15 cellular contexts compared by ENCODE assay signal in genomic region chr1:184624051-184624450, GRCh38.
A peak's percentile ranks its signal among the peaks of the same experiment; 100 is the strongest.
DNase-seq lines count a peak whose midpoint lies in the region; ATAC-seq and TF ChIP-seq lines count a peak whose summit lies in the region.
"Had no signal": no experiment of that assay in that cellular context is flagged by ENCODE, and none has a peak within 500 bp of the region (broad histone marks: within the 10 kb centered on the region; RNA-seq: fewer than 3 reads in every experiment).

No MANE protein-coding gene starts in this region.

- H3K9ac ChIP-seq in adipocyte (ENCODE audit: low read length) = no peak overlapping the region

- ATAC-seq in GM21515 (IDR thresholded peaks at IDR 0.05; ENCODE audit: unreplicated experiment) = no peak

- no peak for TF ChIP-seq EP300 in ovary (IDR thresholded peaks at IDR 0.05)

- H3K9me3 ChIP-seq in adipocyte (ENCODE audit: control insufficient read depth, low read length) (no peaks in the 10 kb centered on the region), ovary (no peaks in the 10 kb centered on the region)
- H3K9me3 ChIP-seq: mucosa of descending colon, neutrophil had no signal

- H3K4me3 ChIP-seq in adipocyte (ENCODE audit: low read length) (no peak overlapping the region), fibroblast of the aortic adventitia (ENCODE audit: low read depth, low read length) (no peak overlapping the region), ovary (no peak overlapping the region)
- H3K4me3 ChIP-seq: mucosa of descending colon had no signal

- peak overlapping the region in 1 of 2 donors; percentile 12 for H3K27ac ChIP-seq in ovary
- H3K27ac ChIP-seq: neutrophil had no signal

- H3K27me3 ChIP-seq in adipocyte (replicated peaks; ENCODE audit: control insufficient read depth, insufficient read depth, low read length) (no peaks in the 10 kb centered on the region), ovary (no peaks in the 10 kb centered on the region)
- H3K27me3 ChIP-seq: neutrophil had no signal

- H3K4me1 ChIP-seq in adipocyte (ENCODE audit: control insufficient read depth, insufficient read depth, low read length) (peaks cover 67% of the 10 kb centered on the region), ovary (ENCODE audit: insufficient read depth) (peaks cover 13% of the 10 kb centered on the region)

- no peak for TF ChIP-seq CTCF in fibroblast of the aortic adventitia (IDR thresholded peaks at IDR 0.05; ENCODE audit: insufficient read depth, low read length)
- no peak for TF ChIP-seq CTCF in ovary (IDR thresholded peaks at IDR 0.05)

- 69 to 86% (median 79%) methylated on average over 2 of the region's 2 CpGs for WGBS in ovary, 3 donors

- TF ChIP-seq POLR2A in ovary (IDR thresholded peaks at IDR 0.05) = no peak

- DNase-seq in GM04504 (ENCODE audit: low read depth) (peak; percentile 10), adipocyte (ENCODE audit: low read depth) (peak; percentile 79), fibroblast of the aortic adventitia (ENCODE audit: low read depth) (peak; percentile 15), smooth muscle cell of the brain vasculature (ENCODE audit: low read depth, low spot score) (peak; percentile 59), SKM-1 (lab: John Stamatoyannopoulos, UW; ENCODE audit: unreplicated experiment) (no peak), ovary (no peak), NCI-H748 (lab: John Stamatoyannopoulos, UW; ENCODE audit: unreplicated experiment) (no peak)
- DNase-seq: activated CD4-positive, alpha-beta T cell treated with anti-CD3 and anti-CD28 coated beads for 4 hours; activated naive CD4-positive, alpha-beta T cell; dermis blood vessel endothelial cell; stimulated activated CD4-positive, alpha-beta T cell treated with anti-CD3 and anti-CD28 coated beads, Interleukin-4, amount 100 ng/mL, for 1 hour; T-helper 9 cell had no signal

- H3K36me3 ChIP-seq in adipocyte (ENCODE audit: control insufficient read depth, insufficient read depth, low read length, severe bottlenecking) = no peaks in the 10 kb centered on the region
- H3K36me3 ChIP-seq in ovary = no peaks in the 10 kb centered on the region
- H3K36me3 ChIP-seq: neutrophil had no signal

- intact Hi-C loops in ovary (cut with DNase I) = loop anchor here in 1 of 4 donors (10.0 kb wide), 1 partner anchor 139 kb away; no protein-coding TSS in a partner anchor

Comparison
In these comparisons a context has a peak if more than half of its experiments do, and no peak if none do; other contexts are left out.
1. DNase-seq: peak in GM04504 (single experiment), adipocyte (single experiment), fibroblast of the aortic adventitia (single experiment) and smooth muscle cell of the brain vasculature (single experiment); none in SKM-1 (single experiment), ovary (0 of 5) and NCI-H748 (single experiment).